1 cellular context compared by ENCODE assay signal in genomic region chr9:6780690-6781089, GRCh38.
TF ChIP-seq lines count a peak whose summit lies in the region.

No MANE protein-coding gene starts in this region.

TF ChIP-seq in GM23338, 12 proteins besides CTCF, POLR2A, EP300 and RAD21 (continued from another document):
- TF ChIP-seq ZNF462 (CRISPR knock-in tag; IDR thresholded peaks at IDR 0.05) (no peak), NANOG (IDR thresholded peaks at IDR 0.05; ENCODE audit: borderline replicate concordance) (no peak), CREB1 (CRISPR knock-in tag; IDR thresholded peaks at IDR 0.05; ENCODE audit: low read depth) (no peak), ETS1 (IDR thresholded peaks at IDR 0.05) (no peak), ZNF331 (CRISPR knock-in tag; IDR thresholded peaks at IDR 0.05; ENCODE audit: low read depth) (no peak)
